In genomic region chr4:145098675-145099037, GRCh38 we compare ENCODE assay signal across 8 cellular contexts. TPM values are rescaled to one million over a fixed set of nuclear protein-coding genes. Genes with fewer than 3 reads are reported as not detected.
A peak's percentile ranks its signal among the peaks of the same experiment; 100 is the strongest.
DNase-seq lines count a peak whose midpoint lies in the region; ATAC-seq and TF ChIP-seq lines count a peak whose summit lies in the region.

No MANE protein-coding gene starts in this region.

- H3K36me3 ChIP-seq in upper lobe of right lung, result peaks cover 17% of the 10 kb centered on the region

- peak overlapping the region; percentile 96 for H3K27ac ChIP-seq in upper lobe of right lung

- H3K27me3 ChIP-seq in upper lobe of right lung, result no peaks in the 10 kb centered on the region

- H3K27ac Mint-ChIP-seq in activated T-helper 1 cell treated with anti-CD3 and anti-CD28 coated beads, Interleukin-12 subunit alpha, Interleukin-12 subunit beta, Interleukin-2, Interleukin-4 antibody, amounts not matched to agents 30 ng/mL and 10 ng/mL and 1 ng/mL, durations not matched to agents 14 hours and 24 hours and 36 hours, result peak overlapping the region; percentile 100

- intact Hi-C loops in activated T-helper 1 cell treated with anti-CD3 and anti-CD28 coated beads, Interleukin-12 subunit alpha, Interleukin-12 subunit beta, Interleukin-2, Interleukin-4 antibody, amounts not matched to agents 30 ng/mL and 10 ng/mL and 1 ng/mL, durations not matched to agents 14 hours and 24 hours and 36 hours (cut with micrococcal nuclease), result loop anchor here (1.0 to 10.0 kb wide), 13 partner anchors 14 to 1911 kb away; partner anchors contain the start of genes OTUD4 and SMARCA5
- intact Hi-C loops in upper lobe of right lung (cut with DNase I), result no loop called here

- ATAC-seq in HG02840 (IDR thresholded peaks at IDR 0.05; ENCODE audit: low FRiP score, unreplicated experiment), result peak; percentile 17
- peak; percentile 56 for ATAC-seq in upper lobe of right lung

- peaks cover 3% of the 10 kb centered on the region for H3K9me3 ChIP-seq in upper lobe of right lung

- H3K9me3 Mint-ChIP-seq in activated T-helper 1 cell treated with anti-CD3 and anti-CD28 coated beads, Interleukin-12 subunit alpha, Interleukin-12 subunit beta, Interleukin-2, Interleukin-4 antibody, amounts not matched to agents 30 ng/mL and 10 ng/mL and 1 ng/mL, durations not matched to agents 14 hours and 24 hours and 36 hours, result peaks cover 13% of the 10 kb centered on the region

- peaks cover 27% of the 10 kb centered on the region for H3K4me1 Mint-ChIP-seq in activated T-helper 1 cell treated with anti-CD3 and anti-CD28 coated beads, Interleukin-12 subunit alpha, Interleukin-12 subunit beta, Interleukin-2, Interleukin-4 antibody, amounts not matched to agents 30 ng/mL and 10 ng/mL and 1 ng/mL, durations not matched to agents 14 hours and 24 hours and 36 hours (ENCODE audit: low read depth)

- peaks cover 28% of the 10 kb centered on the region for H3K36me3 Mint-ChIP-seq in activated T-helper 1 cell treated with anti-CD3 and anti-CD28 coated beads, Interleukin-12 subunit alpha, Interleukin-12 subunit beta, Interleukin-2, Interleukin-4 antibody, amounts not matched to agents 30 ng/mL and 10 ng/mL and 1 ng/mL, durations not matched to agents 14 hours and 24 hours and 36 hours (ENCODE audit: low read depth)

- H3K27me3 Mint-ChIP-seq in activated T-helper 1 cell treated with anti-CD3 and anti-CD28 coated beads, Interleukin-12 subunit alpha, Interleukin-12 subunit beta, Interleukin-2, Interleukin-4 antibody, amounts not matched to agents 30 ng/mL and 10 ng/mL and 1 ng/mL, durations not matched to agents 14 hours and 24 hours and 36 hours (ENCODE audit: insufficient read depth), result no peaks in the 10 kb centered on the region

- H3K4me3 Mint-ChIP-seq in activated T-helper 1 cell treated with anti-CD3 and anti-CD28 coated beads, Interleukin-12 subunit alpha, Interleukin-12 subunit beta, Interleukin-2, Interleukin-4 antibody, amounts not matched to agents 30 ng/mL and 10 ng/mL and 1 ng/mL, durations not matched to agents 14 hours and 24 hours and 36 hours, result peak overlapping the region; percentile 92

- peak overlapping the region; percentile 87 for H3K4me3 ChIP-seq in fibroblast of villous mesenchyme (ENCODE audit: low read depth, low read length)
- peak overlapping the region; percentile 94 for H3K4me3 ChIP-seq in upper lobe of right lung

- TF ChIP-seq CTCF in fibroblast of villous mesenchyme (IDR thresholded peaks at IDR 0.05; ENCODE audit: insufficient read depth, low read depth, low read length) (no peak), upper lobe of right lung (IDR thresholded peaks at IDR 0.05) (no peak)

- peaks cover 38% of the 10 kb centered on the region for H3K4me1 ChIP-seq in upper lobe of right lung

- DNase-seq in SKM-1 (lab: John Stamatoyannopoulos, UW; ENCODE audit: unreplicated experiment), result peak; percentile 3
- DNase-seq in SKM-1 treated with dmso at 0.1 percent for 144 hours (lab: John Stamatoyannopoulos, UW; ENCODE audit: unreplicated experiment), result no peak
- peak; percentile 36 for DNase-seq in NCI-H460 (ENCODE audit: extremely low read depth, low read depth)
- peak; percentile 37 for DNase-seq in activated T-helper 1 cell treated with anti-CD3 and anti-CD28 coated beads, Interleukin-12 subunit alpha, Interleukin-12 subunit beta, Interleukin-2, Interleukin-4 antibody, amounts not matched to agents 30 ng/mL and 10 ng/mL and 1 ng/mL, durations not matched to agents 14 hours and 24 hours and 36 hours (ENCODE audit: low spot score)
- peak; percentile 66 for DNase-seq in fibroblast of villous mesenchyme (ENCODE audit: low read depth)
- DNase-seq in non-pigmented ciliary epithelial cell (ENCODE audit: low read depth), result peak; percentile 24
- no peak for DNase-seq in upper lobe of right lung

RNA-seq across cellular contexts. Expression of gene ABCE1, which starts 0.5 kb away (rescaled TPM):
- total RNA-seq in NCI-H460 (2014; rRNA removed; shearing (Covaris generic)), result 183 and 185 TPM in 2 replicates
- 125 and 168 TPM in 2 replicates for polyA plus RNA-seq in NCI-H460 (2014; cell fraction: nucleus; rRNA removed)
- 155 and 176 TPM in 2 replicates for total RNA-seq in activated T-helper 1 cell treated with anti-CD3 and anti-CD28 coated beads, Interleukin-12 subunit alpha, Interleukin-12 subunit beta, Interleukin-2, Interleukin-4 antibody, amounts not matched to agents 30 ng/mL and 10 ng/mL and 1 ng/mL, durations not matched to agents 14 hours and 24 hours and 36 hours
- total RNA-seq in fibroblast of villous mesenchyme (106 and 175 TPM in 2 replicates), upper lobe of right lung (41.2 TPM)

RNA-seq across cellular contexts. Expression of gene ANAPC10, which starts 0.7 kb away (rescaled TPM):
- 26.6 and 28.3 TPM in 2 replicates for total RNA-seq in NCI-H460 (2014; rRNA removed; shearing (Covaris generic))
- 36.5 and 41.0 TPM in 2 replicates for polyA plus RNA-seq in NCI-H460 (2014; cell fraction: nucleus; rRNA removed)
- 25.4 and 32.1 TPM in 2 replicates for total RNA-seq in activated T-helper 1 cell treated with anti-CD3 and anti-CD28 coated beads, Interleukin-12 subunit alpha, Interleukin-12 subunit beta, Interleukin-2, Interleukin-4 antibody, amounts not matched to agents 30 ng/mL and 10 ng/mL and 1 ng/mL, durations not matched to agents 14 hours and 24 hours and 36 hours
- total RNA-seq in fibroblast of villous mesenchyme (27.7 and 41.5 TPM in 2 replicates), upper lobe of right lung (17.5 TPM)

Comparison
In these comparisons a context has a peak if more than half of its experiments do, and no peak if none do; other contexts are left out.
1. DNase-seq: peak in SKM-1 (single experiment), NCI-H460 (single experiment), activated T-helper 1 cell treated with anti-CD3 and anti-CD28 coated beads, Interleukin-12 subunit alpha, Interleukin-12 subunit beta, Interleukin-2, Interleukin-4 antibody, amounts not matched to agents 30 ng/mL and 10 ng/mL and 1 ng/mL, durations not matched to agents 14 hours and 24 hours and 36 hours (single experiment), fibroblast of villous mesenchyme (single experiment) and non-pigmented ciliary epithelial cell (single experiment); none in SKM-1 treated with dmso at 0.1 percent for 144 hours (single experiment) and upper lobe of right lung (single experiment).